Comparison of ENCODE assay signal across 17 cellular contexts in genomic region chr21:29648710-29649240, GRCh38.
DNase-seq lines count a peak whose midpoint lies in the region; ATAC-seq, FAIRE-seq and TF ChIP-seq lines count a peak whose summit lies in the region.
"Had no signal": no experiment of that assay in that cellular context is flagged by ENCODE, and none has a peak within 500 bp of the region (broad histone marks: within the 10 kb centered on the region; RNA-seq: fewer than 3 reads in every experiment).

No MANE protein-coding gene starts in this region.

- ATAC-seq in K562: peak; percentile 18
- ATAC-seq: A549 had no signal

- TF ChIP-seq CTCF in CD14-positive monocyte (IDR thresholded peaks at IDR 0.05) (no peak), K562 (IDR thresholded peaks at IDR 0.05 in 2 of 3, conservative IDR thresholded peaks at IDR 0.05 in 1 of 3; ENCODE audit: insufficient read depth in 2 of 3, low read depth in 1 of 3, low read length in 3 of 3) (no peak)

- no peak overlapping the region for H3K4me3 Mint-ChIP-seq in CD14-positive monocyte
- H3K4me3 Mint-ChIP-seq in CD8-positive, alpha-beta memory T cell: no peak overlapping the region
- H3K4me3 Mint-ChIP-seq: CD4-positive, alpha-beta memory T cell had no signal

- H3K4me1 ChIP-seq in CD8-positive, alpha-beta memory T cell (ENCODE audit: insufficient read depth, low read length): no peaks in the 10 kb centered on the region
- H3K4me1 ChIP-seq in K562 (replicated peaks in 1 of 2; ENCODE audit: control insufficient read depth in 2 of 2, insufficient read depth in 2 of 2, low read length in 2 of 2): peaks cover 8 to 96% of the 10 kb centered on the region in 2 experiments
- H3K4me1 ChIP-seq: A549 had no signal

- no peaks in the 10 kb centered on the region for H3K9me1 ChIP-seq in K562 (ENCODE audit: control insufficient read depth, insufficient read depth, low read length)

- no peaks in the 10 kb centered on the region for H4K20me1 ChIP-seq in K562 (replicated peaks; ENCODE audit: control insufficient read depth, insufficient read depth, low read length)
- H4K20me1 ChIP-seq: BLaER1 treated with 17β-estradiol and CSF1 and Interleukin-3, amounts not matched to agents 10 nM and 100 nM had no signal

- intact Hi-C loops in CD14-positive monocyte (cut with micrococcal nuclease): no loop called here
- intact Hi-C loops in K562 (cut with micrococcal nuclease): loop anchor here (5.0 kb wide), 2 partner anchors 199 to 576 kb away; partner anchors contain the start of gene CCT8

- H3K9ac ChIP-seq in K562 (ENCODE audit: insufficient read depth in 1 of 2, low read depth in 2 of 2, low read length in 2 of 2): peak overlapping the region; percentile 31 to 80; a peak in 3 of 4 replicates
- H3K9ac ChIP-seq: BLaER1 treated with 17β-estradiol and CSF1 and Interleukin-3, amounts not matched to agents 10 nM and 100 nM; GM23248 had no signal

- no peaks in the 10 kb centered on the region for H3K9me3 ChIP-seq in CD8-positive, alpha-beta memory T cell (ENCODE audit: low read length)
- no peaks in the 10 kb centered on the region for H3K9me3 ChIP-seq in K562 (replicated peaks; ENCODE audit: control insufficient read depth, insufficient read depth, low read depth, low read length)
- H3K9me3 ChIP-seq: A549; BLaER1 treated with 17β-estradiol and CSF1 and Interleukin-3, amounts not matched to agents 10 nM and 100 nM had no signal

- H3K27me3 ChIP-seq in CD8-positive, alpha-beta memory T cell (ENCODE audit: insufficient read depth, low read length, poor library complexity, severe bottlenecking): no peaks in the 10 kb centered on the region
- no peaks in the 10 kb centered on the region for H3K27me3 ChIP-seq in K562 (ENCODE audit: control insufficient read depth in 2 of 2, insufficient read depth in 2 of 2, low read length in 2 of 2)
- H3K27me3 ChIP-seq: BLaER1 treated with 17β-estradiol and CSF1 and Interleukin-3, amounts not matched to agents 10 nM and 100 nM had no signal

- POLR2A ChIA-PET in CD8-positive, alpha-beta memory T cell (lab: Charles Lee): no interaction called here
- POLR2A ChIA-PET in K562 (lab: Yijun Ruan, JAX): interaction anchor here (0.7 to 2.7 kb wide), 6 partner anchors 13 to 46 kb away, joined by 3 to 11 read pairs (median 4); no protein-coding TSS in a partner anchor

- TSS peak; percentile 94 for BruUV-seq in K562 (replicated peaks; lab: Mats Ljungman, UMichigan)

- peak overlapping the region; percentile 59 for H3K4me2 ChIP-seq in K562 (ENCODE audit: insufficient read depth, low read length)
- H3K4me2 ChIP-seq: A549; BLaER1 treated with 17β-estradiol and CSF1 and Interleukin-3, amounts not matched to agents 10 nM and 100 nM had no signal

- TF ChIP-seq RAD21 in K562 (CRISPR knock-in tag; conservative IDR thresholded peaks at IDR 0.05 in 1 of 2, IDR thresholded peaks at IDR 0.05 in 1 of 2): no peak

- H3K27ac ChIP-seq in CD8-positive, alpha-beta memory T cell (ENCODE audit: low read depth, low read length): peak overlapping the region; percentile 65
- H3K27ac ChIP-seq in K562 (ENCODE audit: extremely low read depth, low read depth, low read length): peak overlapping the region; percentile 95
- H3K27ac ChIP-seq: A549, GM23248 had no signal

- CTCF ChIA-PET in CD8-positive, alpha-beta memory T cell (lab: Charles Lee): no interaction called here
- CTCF ChIA-PET in K562 (lab: Yijun Ruan, JAX; ENCODE audit: low intra/inter-chr PET ratio): no interaction called here

- DNase-seq in CD14-positive monocyte (ENCODE audit: low spot score) (no peak), OCI-M1 (lab: John Stamatoyannopoulos, UW) (peak; percentile 59), K562 (ENCODE audit: extremely low read depth in 1 of 4, low spot score in 3 of 4) (peak in 1 of 4 experiments; percentile 42), G401 (ENCODE audit: low spot score) (no peak), dedifferentiated amniotic fluid mesenchymal stem cell (ENCODE audit: extremely low spot score) (no peak)
- DNase-seq in CD8-positive, alpha-beta memory T cell: no peak
- DNase-seq in activated CD4-positive, CD25-positive, alpha-beta regulatory T cell treated with anti-CD3 and anti-CD28 coated beads, Interleukin-2, amount 50 U/mL, for 72 hours: no peak
- DNase-seq: CD4-positive, alpha-beta memory T cell; COR-L47; DMS153; DND-41; GF-D8; GM23248 had no signal

- FAIRE-seq in K562 (lab: Jason Lieb, UNC): no peak
- FAIRE-seq: A549, D721Med, H54 had no signal

- no peaks in the 10 kb centered on the region for H3K27me3 Mint-ChIP-seq in CD14-positive monocyte (ENCODE audit: low read depth in 3 of 3)
- H3K27me3 Mint-ChIP-seq in CD8-positive, alpha-beta memory T cell: no peaks in the 10 kb centered on the region
- H3K27me3 Mint-ChIP-seq: CD4-positive, alpha-beta memory T cell had no signal

- peaks cover 20% of the 10 kb centered on the region for H3K4me1 Mint-ChIP-seq in CD14-positive monocyte
- H3K4me1 Mint-ChIP-seq in CD8-positive, alpha-beta memory T cell: no peaks in the 10 kb centered on the region
- H3K4me1 Mint-ChIP-seq: CD4-positive, alpha-beta memory T cell had no signal

- no peaks in the 10 kb centered on the region for H3K9me3 Mint-ChIP-seq in CD14-positive monocyte
- H3K9me3 Mint-ChIP-seq in CD8-positive, alpha-beta memory T cell: no peaks in the 10 kb centered on the region

- no peak overlapping the region for H3K4me3 ChIP-seq in CD8-positive, alpha-beta memory T cell (ENCODE audit: low read length)
- no peak overlapping the region for H3K4me3 ChIP-seq in K562
- H3K4me3 ChIP-seq: A549; BLaER1 treated with 17β-estradiol and CSF1 and Interleukin-3, amounts not matched to agents 10 nM and 100 nM; GM23248 had no signal

- no peak for TF ChIP-seq EP300 in K562 (IDR thresholded peaks at IDR 0.05; ENCODE audit: low read length)

- WGBS in K562 (ENCODE audit: insufficient coverage, low coverage, missing lambda C conversion rate): 10% methylated on average over 5 of the region's 5 CpGs

- no peaks in the 10 kb centered on the region for H3K36me3 ChIP-seq in CD8-positive, alpha-beta memory T cell (ENCODE audit: insufficient read depth, low read length)
- H3K36me3 ChIP-seq in K562 (ENCODE audit: control insufficient read depth, insufficient read depth, low read length): peaks cover 3% of the 10 kb centered on the region; the same call in 1 of the 3 replicates
- H3K36me3 ChIP-seq: BLaER1 treated with 17β-estradiol and CSF1 and Interleukin-3, amounts not matched to agents 10 nM and 100 nM had no signal

- in situ Hi-C loops in K562 (cut with MboI): no loop called here
- in situ Hi-C loops in G401 (cut with HindIII; ENCODE audit: low sequenced_read_pairs): no loop called here

- peaks cover 0 to 10% of the 10 kb centered on the region in 2 donors for H3K36me3 Mint-ChIP-seq in CD14-positive monocyte
- H3K36me3 Mint-ChIP-seq in CD8-positive, alpha-beta memory T cell: peaks cover 0 to 4% (median 3%) of the 10 kb centered on the region in 3 donors
- H3K36me3 Mint-ChIP-seq: CD4-positive, alpha-beta memory T cell had no signal

- TF ChIP-seq POLR2A in K562 (conservative IDR thresholded peaks at IDR 0.05): no peak

- peak overlapping the region in 5 of 7 donors; percentile 8 to 82 (median 57) for H3K27ac Mint-ChIP-seq in CD14-positive monocyte
- no peak overlapping the region for H3K27ac Mint-ChIP-seq in CD8-positive, alpha-beta memory T cell
- H3K27ac Mint-ChIP-seq: CD4-positive, alpha-beta memory T cell had no signal

- H3K79me2 ChIP-seq in K562 (ENCODE audit: control insufficient read depth, insufficient read depth, low read length): no peaks in the 10 kb centered on the region

- H2AFZ ChIP-seq in K562 (ENCODE audit: low read depth, low read length): peak overlapping the region; percentile 62
- H2AFZ ChIP-seq: GM23248 had no signal

TF ChIP-seq in K562, 482 proteins besides CTCF, POLR2A, EP300 and RAD21 (continues in another document):
- TF ChIP-seq TRIM25 (IDR thresholded peaks at IDR 0.05; ENCODE audit: borderline replicate concordance): no peak
- no peak for TF ChIP-seq FOXA1 (IDR thresholded peaks at IDR 0.05; ENCODE audit: borderline replicate concordance)
- TF ChIP-seq KLF6 (CRISPR knock-in tag; IDR thresholded peaks at IDR 0.05; ENCODE audit: borderline replicate concordance): peak; percentile 67
- no peak for TF ChIP-seq KAT7 (CRISPR knock-in tag; IDR thresholded peaks at IDR 0.05; ENCODE audit: borderline replicate concordance)
- no peak for TF ChIP-seq ZNF174 (CRISPR knock-in tag; IDR thresholded peaks at IDR 0.05)
- no peak for TF ChIP-seq ZNF449 (CRISPR knock-in tag; IDR thresholded peaks at IDR 0.05)
- TF ChIP-seq TSC22D4 (tag; IDR thresholded peaks at IDR 0.05): no peak
- TF ChIP-seq NCOA2 (IDR thresholded peaks at IDR 0.05; ENCODE audit: partially characterized antibody in 2 of 2): no peak
- TF ChIP-seq TCF3 (CRISPR knock-in tag; IDR thresholded peaks at IDR 0.05): no peak

Comparison
In these comparisons a context has a peak if more than half of its experiments do, and no peak if none do; other contexts are left out.
1. H3K27ac Mint-ChIP-seq: peak in CD14-positive monocyte (5 of 7); none in CD8-positive, alpha-beta memory T cell (0 of 8).